8 cellular contexts compared by ENCODE assay signal in the genomic region with DNA sequence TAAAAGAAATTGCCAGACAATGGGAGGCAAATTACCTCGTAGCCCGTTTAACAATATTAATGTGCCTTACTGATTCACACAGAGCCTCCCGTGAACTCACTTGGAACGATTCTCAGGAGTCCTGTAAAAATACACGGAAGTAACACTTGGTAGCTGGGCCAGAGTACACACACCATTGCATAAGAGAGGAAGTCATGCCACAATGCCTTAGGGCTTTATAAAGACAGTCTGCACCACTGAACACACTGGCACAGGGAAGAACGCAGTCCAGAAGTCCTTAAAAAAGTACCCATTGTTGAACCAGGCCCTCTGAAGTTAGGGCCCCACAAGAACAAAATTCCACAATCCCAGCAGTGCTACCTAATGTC. TPM values are rescaled to one million over a fixed set of nuclear protein-coding genes. Genes with fewer than 3 reads are reported as not detected.
DNase-seq lines count a peak whose midpoint lies in the region; ATAC-seq and TF ChIP-seq lines count a peak whose summit lies in the region.

No MANE protein-coding gene starts in this region.

- H3K4me3 ChIP-seq in spleen (peak overlapping the region in 1 of 8 donors; percentile 31), HAP-1 (no peak overlapping the region)

- in situ Hi-C loops in HAP-1 (cut with MboI; ENCODE audit: low sequenced_read_pairs) = loop anchor here (25.0 kb wide), 1 partner anchor 469 kb away; no protein-coding TSS in a partner anchor

- H3K9me3 ChIP-seq in spleen (no peaks in the 10 kb centered on the region), HAP-1 (no peaks in the 10 kb centered on the region)

- peaks cover 0 to 9% (median 0%) of the 10 kb centered on the region in 6 donors for H3K36me3 ChIP-seq in spleen
- no peaks in the 10 kb centered on the region for H3K36me3 ChIP-seq in HAP-1 (replicated peaks)

- ATAC-seq in HG03025 (IDR thresholded peaks at IDR 0.05; ENCODE audit: low FRiP score, unreplicated experiment) = peak; percentile 52
- no peak for ATAC-seq in GM21526 (IDR thresholded peaks at IDR 0.05; ENCODE audit: low FRiP score, unreplicated experiment)

- intact Hi-C loops in spleen (cut with DNase I; ENCODE audit: low total_unique reads) = no loop called here

- DNase-seq in GM04504 (ENCODE audit: low read depth) = peak; percentile 51
- peak; percentile 82 for DNase-seq in RPMI7951 (ENCODE audit: low read depth)
- peak; percentile 81 for DNase-seq in glomerular visceral epithelial cell (ENCODE audit: extremely low spot score)
- no peak for DNase-seq in spleen
- DNase-seq in HAP-1 (ENCODE audit: low spot score in 2 of 2) = no peak
- DNase-seq in amniotic stem cell (lab: John Stamatoyannopoulos, UW) = no peak

- TF ChIP-seq CTCF in spleen (IDR thresholded peaks at IDR 0.05 in 8 of 11, conservative IDR thresholded peaks at IDR 0.05 in 3 of 11) = no peak

- WGBS in spleen, 5 donors = 12 to 29% (median 18%) methylated on average over 5 to 6 of the region's 6 CpGs

- H3K4me1 ChIP-seq in spleen (peaks cover 0 to 30% (median 16%) of the 10 kb centered on the region in 6 donors), HAP-1 (no peaks in the 10 kb centered on the region)

- peak overlapping the region in 6 of 8 donors; percentile 13 to 80 (median 66) for H3K27ac ChIP-seq in spleen

- no peak for TF ChIP-seq POLR2A in spleen (IDR thresholded peaks at IDR 0.05)

- H3K27me3 ChIP-seq in spleen (replicated peaks in 1 of 7) (no peaks in the 10 kb centered on the region), HAP-1 (ENCODE audit: low read depth) (no peaks in the 10 kb centered on the region)

RNA-seq across cellular contexts. Expression of gene SLC2A9, which starts 15.1 kb away (rescaled TPM):
- 0.49 TPM in 1 of 2 replicates, not detected in the other for total RNA-seq in RPMI7951 (2014; rRNA removed; shearing (Covaris generic))
- 1 to 10 TPM; 4.6 to 8.8 (median 5.8) TPM for total RNA-seq in spleen
- polyA plus RNA-seq in spleen = 1 to 10 TPM; 1.2 to 1.9 (median 1.5) TPM

Comparison
In these comparisons a context has a peak if more than half of its experiments do, and no peak if none do; other contexts are left out.
1. DNase-seq: peak in GM04504 (single experiment), RPMI7951 (single experiment) and glomerular visceral epithelial cell (single experiment); none in spleen (single experiment), HAP-1 (0 of 2) and amniotic stem cell (single experiment).